ENCODE assay signal across 9 cellular contexts in the genomic region with DNA sequence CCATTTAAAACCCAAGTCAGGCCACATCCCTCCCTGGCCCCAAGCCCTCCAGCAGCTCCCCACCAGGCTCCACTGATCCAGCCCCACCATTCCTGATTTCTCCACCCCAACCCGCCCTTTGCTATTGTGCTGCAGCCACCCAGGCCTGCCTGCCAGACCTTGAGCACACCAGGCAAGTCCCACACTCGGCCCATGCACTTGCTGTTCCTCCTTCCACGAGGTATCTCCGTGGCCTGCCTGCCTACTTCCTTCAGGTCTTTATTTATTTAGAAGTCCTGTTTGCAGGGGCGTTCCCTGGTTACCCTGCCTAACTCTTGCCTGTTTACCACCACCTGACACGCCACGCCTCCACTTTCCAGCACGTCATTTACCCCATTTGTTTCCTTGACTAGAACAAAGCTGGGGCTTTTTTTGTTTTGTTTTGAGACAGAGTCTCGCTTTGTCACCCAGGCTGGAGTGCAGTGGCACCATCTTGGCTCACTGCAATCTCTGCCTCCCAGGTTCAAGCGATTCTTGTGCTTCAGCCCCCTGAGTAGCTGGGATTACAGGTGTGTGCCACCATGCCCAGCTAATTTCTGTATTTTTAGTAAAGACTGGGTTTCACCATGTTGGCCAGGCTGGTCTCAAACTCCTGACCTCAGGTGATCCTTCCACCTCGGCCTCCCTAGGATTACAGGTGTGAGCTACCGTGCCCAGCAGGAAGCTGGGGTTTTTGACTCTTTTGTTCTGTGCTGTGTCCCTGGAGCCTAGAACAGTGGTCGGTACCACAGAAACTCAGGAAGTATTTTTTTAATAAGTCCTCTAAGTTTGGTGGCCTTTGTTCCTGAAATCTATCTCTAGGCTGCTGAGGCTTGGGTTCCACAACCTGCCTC. TPM values are rescaled to one million over a fixed set of nuclear protein-coding genes. Genes with fewer than 3 reads are reported as not detected.
DNase-seq lines count a peak whose midpoint lies in the region; ATAC-seq and TF ChIP-seq lines count a peak whose summit lies in the region.
"Had no signal": no experiment of that assay in that cellular context is flagged by ENCODE, and none has a peak within 500 bp of the region (broad histone marks: within the 10 kb centered on the region; RNA-seq: fewer than 3 reads in every experiment).

No MANE protein-coding gene starts in this region.

- H3K27me3 Mint-ChIP-seq in progenitor cell of endocrine pancreas, result no peaks in the 10 kb centered on the region

- TF ChIP-seq POLR2A in vagina (IDR thresholded peaks at IDR 0.05) (peak in 1 of 2 donors; percentile 20), heart left ventricle (IDR thresholded peaks at IDR 0.05) (no peak)

- peak overlapping the region; percentile 80 for H3K27ac Mint-ChIP-seq in progenitor cell of endocrine pancreas

- H3K27ac ChIP-seq in BLaER1 (peak overlapping the region; percentile 81), VCaP (peak overlapping the region; percentile 29), vagina (peak overlapping the region; percentile 49), heart left ventricle (peak overlapping the region in 5 of 12 donors; percentile 2 to 84 (median 23))
- H3K27ac ChIP-seq: neutrophil had no signal

- WGBS in heart left ventricle, 4 donors, result 83 to 90% (median 87%) methylated on average over 13 of the region's 13 CpGs

- H3K36me3 ChIP-seq in BLaER1 (peaks cover 48% of the 10 kb centered on the region), vagina (no peaks in the 10 kb centered on the region), heart left ventricle (no peaks in the 10 kb centered on the region)

- peaks cover 2% of the 10 kb centered on the region for H3K36me3 Mint-ChIP-seq in progenitor cell of endocrine pancreas (ENCODE audit: insufficient read depth)

- peaks cover 85% of the 10 kb centered on the region for H3K4me1 ChIP-seq in BLaER1
- peaks cover 8% of the 10 kb centered on the region for H3K4me1 ChIP-seq in vagina
- H3K4me1 ChIP-seq in heart left ventricle, result peaks cover 0 to 34% (median 10%) of the 10 kb centered on the region in 12 donors

- H3K4me3 ChIP-seq in BLaER1 (peak overlapping the region; percentile 60), vagina (no peak overlapping the region), heart left ventricle (no peak overlapping the region)

- H3K9ac ChIP-seq in BLaER1, result peak overlapping the region; percentile 79

- intact Hi-C loops in vagina (cut with DNase I) (loop anchor here (2.0 to 10.0 kb wide), 3 partner anchors 115 to 245 kb away; no protein-coding TSS in a partner anchor), heart left ventricle (cut with DNase I) (loop anchor here (2.0 to 5.0 kb wide), 8 partner anchors 48 to 243 kb away; no protein-coding TSS in a partner anchor)

- peaks cover 7% of the 10 kb centered on the region; the same call in 1 of the 2 replicates for H4K20me1 ChIP-seq in BLaER1

- H3K4me3 Mint-ChIP-seq in progenitor cell of endocrine pancreas (ENCODE audit: low read depth), result no peak overlapping the region

- peak; percentile 99 for DNase-seq in central memory CD4-positive, alpha-beta T cell
- no peak for DNase-seq in progenitor cell of endocrine pancreas (ENCODE audit: low spot score, unreplicated experiment)
- no peak for DNase-seq in vagina (ENCODE audit: extremely low spot score in 2 of 2)
- no peak for DNase-seq in heart left ventricle

- no peaks in the 10 kb centered on the region for H3K9me3 Mint-ChIP-seq in progenitor cell of endocrine pancreas (ENCODE audit: low read depth)

- H3K4me1 Mint-ChIP-seq in progenitor cell of endocrine pancreas (ENCODE audit: low read depth), result peaks cover 2% of the 10 kb centered on the region

- peak overlapping the region; percentile 95 for H3K4me2 ChIP-seq in BLaER1

- H3K9me3 ChIP-seq in BLaER1 (no peaks in the 10 kb centered on the region), vagina (no peaks in the 10 kb centered on the region), heart left ventricle (no peaks in the 10 kb centered on the region)
- H3K9me3 ChIP-seq: neutrophil had no signal

- TF ChIP-seq CTCF in VCaP (conservative IDR thresholded peaks at IDR 0.05) (no peak), progenitor cell of endocrine pancreas (IDR thresholded peaks at IDR 0.05; ENCODE audit: unreplicated experiment) (no peak), vagina (IDR thresholded peaks at IDR 0.05) (no peak), heart left ventricle (IDR thresholded peaks at IDR 0.05) (no peak)

- H3K27me3 ChIP-seq in BLaER1 (no peaks in the 10 kb centered on the region), vagina (no peaks in the 10 kb centered on the region), heart left ventricle (no peaks in the 10 kb centered on the region)
- H3K27me3 ChIP-seq: neutrophil had no signal

- ATAC-seq in GM18870 (IDR thresholded peaks at IDR 0.05; ENCODE audit: unreplicated experiment) (peak; percentile 54), HG03066 (IDR thresholded peaks at IDR 0.05; ENCODE audit: low read depth, unreplicated experiment) (peak; percentile 59), heart left ventricle (no peak)

RNA-seq across cellular contexts. Expression of a gene that starts 6.7 kb away (rescaled TPM):
- total RNA-seq in progenitor cell of endocrine pancreas (16.4 and 16.9 TPM in 2 replicates), vagina (not detected), heart left ventricle (1 to 10 TPM in 2 of 9 donors, under 1 TPM in 3, not detected in 4; 0.21 to 6.9 (median 0.52) TPM)
- under 1 TPM; 0.30 to 0.79 TPM for polyA plus RNA-seq in heart left ventricle

RNA-seq across cellular contexts. Expression of a gene that starts 13.6 kb away (rescaled TPM):
- total RNA-seq in progenitor cell of endocrine pancreas (1.3 and 1.6 TPM in 2 replicates), vagina (not detected), heart left ventricle (under 1 TPM in 8 of 9 donors, not detected in 1; 0.35 to 0.61 (median 0.44) TPM)
- under 1 TPM; 0.07 to 0.34 TPM for polyA plus RNA-seq in heart left ventricle

RNA-seq across cellular contexts. Expression of a gene that starts 25.3 kb away (rescaled TPM):
- not detected in 2 replicates for total RNA-seq in progenitor cell of endocrine pancreas
- total RNA-seq in vagina, result not detected
- 1 to 10 TPM in 4 of 9 donors, under 1 TPM in 5; 0.48 to 4.4 (median 1.00) TPM for total RNA-seq in heart left ventricle
- polyA plus RNA-seq in heart left ventricle, result 1 to 10 TPM in 1 of 2 donors, not detected in 1; 1.7 TPM

RNA-seq across cellular contexts. Expression of a gene that starts 29.0 kb away (rescaled TPM):
- total RNA-seq in progenitor cell of endocrine pancreas, result 24.4 and 25.1 TPM in 2 replicates
- total RNA-seq in vagina, result 1.5 TPM
- total RNA-seq in heart left ventricle, result under 1 TPM in 6 of 9 donors, not detected in 3; 0.07 to 0.53 (median 0.23) TPM
- under 1 TPM; 0.03 to 0.08 TPM for polyA plus RNA-seq in heart left ventricle

Comparison
In these comparisons a context has a peak if more than half of its experiments do, and no peak if none do; other contexts are left out.
1. ATAC-seq: peak in GM18870 (single experiment) and HG03066 (single experiment); none in heart left ventricle (0 of 4).